20 cellular contexts compared by ENCODE assay signal in genomic region chr4:87266986-87267385, GRCh38. TPM values are rescaled to one million over a fixed set of nuclear protein-coding genes. Genes with fewer than 3 reads are reported as not detected.
DNase-seq lines count a peak whose midpoint lies in the region; ATAC-seq and TF ChIP-seq lines count a peak whose summit lies in the region.
"Had no signal": no experiment of that assay in that cellular context is flagged by ENCODE, and none has a peak within 500 bp of the region (broad histone marks: within the 10 kb centered on the region; RNA-seq: fewer than 3 reads in every experiment).

No MANE protein-coding gene starts in this region.

- H3F3A ChIP-seq in neural progenitor cell (ENCODE audit: low read depth), result no peaks in the 10 kb centered on the region

- TF ChIP-seq CTCF in neural progenitor cell (IDR thresholded peaks at IDR 0.05), result no peak
- TF ChIP-seq CTCF in uterus (IDR thresholded peaks at IDR 0.05), result no peak
- TF ChIP-seq CTCF in coronary artery (IDR thresholded peaks at IDR 0.05), result no peak

- H3K79me2 ChIP-seq in neural progenitor cell (ENCODE audit: low read depth), result no peaks in the 10 kb centered on the region

- peaks cover 5% of the 10 kb centered on the region for H3K9me3 Mint-ChIP-seq in neural progenitor cell
- peaks cover 2% of the 10 kb centered on the region for H3K9me3 Mint-ChIP-seq in stimulated activated effector memory CD8-positive, alpha-beta T cell treated with anti-CD3 and anti-CD28 coated beads, Interleukin-12 subunit alpha, Interleukin-12 subunit beta, amount 100 ng/mL, for 72 hours

- H3K4me1 ChIP-seq in neural progenitor cell (peaks cover 14% of the 10 kb centered on the region), uterus (peaks cover 0 to 9% of the 10 kb centered on the region in 2 donors)

- H3K36me3 Mint-ChIP-seq in T-helper 17 cell (ENCODE audit: low read depth) (no peaks in the 10 kb centered on the region), neural progenitor cell (no peaks in the 10 kb centered on the region)
- no peaks in the 10 kb centered on the region for H3K36me3 Mint-ChIP-seq in stimulated activated effector memory CD8-positive, alpha-beta T cell treated with anti-CD3 and anti-CD28 coated beads, Interleukin-12 subunit alpha, Interleukin-12 subunit beta, amount 100 ng/mL, for 72 hours
- H3K36me3 Mint-ChIP-seq: CD4-positive, CD25-positive, alpha-beta regulatory T cell had no signal

- H3K27ac ChIP-seq in neural progenitor cell (no peak overlapping the region), uterus (peak overlapping the region; percentile 60 to 72), coronary artery (no peak overlapping the region)

- intact Hi-C loops in uterus (cut with DNase I; ENCODE audit: low total_unique reads), result no loop called here

- no peaks in the 10 kb centered on the region for H4K20me1 ChIP-seq in neural progenitor cell (ENCODE audit: low read depth)

- H3K4me3 Mint-ChIP-seq in T-helper 17 cell (no peak overlapping the region), neural progenitor cell (no peak overlapping the region)
- no peak overlapping the region for H3K4me3 Mint-ChIP-seq in stimulated activated effector memory CD8-positive, alpha-beta T cell treated with anti-CD3 and anti-CD28 coated beads, Interleukin-12 subunit alpha, Interleukin-12 subunit beta, amount 100 ng/mL, for 72 hours
- H3K4me3 Mint-ChIP-seq: B cell; CD4-positive, CD25-positive, alpha-beta regulatory T cell; CD8-positive, alpha-beta memory T cell; H9 had no signal

- H3K9ac ChIP-seq in neural progenitor cell, result no peak overlapping the region

- H3K27me3 ChIP-seq in neural progenitor cell (no peaks in the 10 kb centered on the region), uterus (no peaks in the 10 kb centered on the region)

- no peak for TF ChIP-seq POLR2A in uterus (IDR thresholded peaks at IDR 0.05)

- H3K4me2 ChIP-seq in neural progenitor cell, result no peak overlapping the region

- no peaks in the 10 kb centered on the region for H3K9me3 ChIP-seq in T-helper 17 cell (ENCODE audit: control insufficient read depth, low read length, poor library complexity, severe bottlenecking)
- H3K9me3 ChIP-seq in neural progenitor cell (ENCODE audit: low read depth), result no peaks in the 10 kb centered on the region
- H3K9me3 ChIP-seq in uterus, result no peaks in the 10 kb centered on the region

- H3K4me1 Mint-ChIP-seq in T-helper 17 cell (no peaks in the 10 kb centered on the region), neural progenitor cell (peaks cover 18% of the 10 kb centered on the region)
- no peaks in the 10 kb centered on the region for H3K4me1 Mint-ChIP-seq in stimulated activated effector memory CD8-positive, alpha-beta T cell treated with anti-CD3 and anti-CD28 coated beads, Interleukin-12 subunit alpha, Interleukin-12 subunit beta, amount 100 ng/mL, for 72 hours
- H3K4me1 Mint-ChIP-seq: CD4-positive, CD25-positive, alpha-beta regulatory T cell had no signal

- DNase-seq in SK-N-DZ (ENCODE audit: low spot score), result peak; percentile 83
- DNase-seq in T-helper 17 cell, result no peak
- no peak for DNase-seq in neural progenitor cell (ENCODE audit: low spot score)
- no peak for DNase-seq in uterus
- no peak for DNase-seq in stimulated activated effector memory CD8-positive, alpha-beta T cell treated with anti-CD3 and anti-CD28 coated beads, Interleukin-12 subunit alpha, Interleukin-12 subunit beta, amount 100 ng/mL, for 72 hours (ENCODE audit: low spot score in 2 of 2)
- no peak for DNase-seq in cerebellar cortex (ENCODE audit: low spot score)
- DNase-seq in coronary artery (ENCODE audit: low spot score), result no peak
- DNase-seq: C1 segment of cervical spinal cord; CD4-positive, CD25-positive, alpha-beta regulatory T cell; CD8-positive, alpha-beta memory T cell; COR-L47; DMS 273 treated with DMSO at 0.1 percent for 48 hours; DMS53; DND-41; EL; H9 had no signal

- H2AFZ ChIP-seq in neural progenitor cell (replicated peaks), result no peak overlapping the region

- no peak overlapping the region for H3K4me3 ChIP-seq in neural progenitor cell
- no peak overlapping the region for H3K4me3 ChIP-seq in uterus
- no peak overlapping the region for H3K4me3 ChIP-seq in coronary artery

- H3K36me3 ChIP-seq in neural progenitor cell (no peaks in the 10 kb centered on the region), uterus (no peaks in the 10 kb centered on the region)

- H3K27ac Mint-ChIP-seq in T-helper 17 cell (peak overlapping the region; percentile 69), neural progenitor cell (peak overlapping the region; percentile 6)
- H3K27ac Mint-ChIP-seq in stimulated activated effector memory CD8-positive, alpha-beta T cell treated with anti-CD3 and anti-CD28 coated beads, Interleukin-12 subunit alpha, Interleukin-12 subunit beta, amount 100 ng/mL, for 72 hours, result no peak overlapping the region
- H3K27ac Mint-ChIP-seq: B cell; CD4-positive, CD25-positive, alpha-beta regulatory T cell; CD8-positive, alpha-beta memory T cell; H9 had no signal

- H3K27me3 Mint-ChIP-seq in T-helper 17 cell (peaks cover 26% of the 10 kb centered on the region), neural progenitor cell (ENCODE audit: insufficient read depth, low read depth) (peaks cover 2% of the 10 kb centered on the region)

- no peak for ATAC-seq in T-helper 17 cell
- ATAC-seq in stimulated activated effector memory CD8-positive, alpha-beta T cell treated with anti-CD3 and anti-CD28 coated beads, Interleukin-12 subunit alpha, Interleukin-12 subunit beta, amount 100 ng/mL, for 72 hours, result no peak
- ATAC-seq: HepG2 had no signal

RNA-seq across cellular contexts. Expression of gene KLHL8, which starts 46.6 kb away (rescaled TPM):
- 16.4 and 17.5 TPM in 2 replicates for polyA plus RNA-seq in SK-N-DZ (2014; cell fraction: cytosol; rRNA removed)
- polyA plus RNA-seq in SK-N-DZ (2014; cell fraction: nucleus; rRNA removed), result 3.9 and 4.5 TPM in 2 replicates
- total RNA-seq in T-helper 17 cell, result 1 to 10 TPM; 6.8 to 7.9 TPM
- 11.0 and 20.3 TPM in 2 replicates for total RNA-seq in neural progenitor cell (ENCODE audit: low replicate concordance)
- 10 to 100 TPM in 3 of 4 donors, 1 to 10 TPM in 1; 10.0 to 31.8 (median 24.5) TPM for total RNA-seq in uterus

RNA-seq across cellular contexts. Expression of gene HSD17B13, which starts 55.7 kb away (rescaled TPM):
- 0.03 TPM in 1 of 2 replicates, not detected in the other for polyA plus RNA-seq in SK-N-DZ (2014; cell fraction: cytosol; rRNA removed)
- 0.24 and 0.70 TPM in 2 replicates for polyA plus RNA-seq in SK-N-DZ (2014; cell fraction: nucleus; rRNA removed)
- under 1 TPM in 1 of 2 donors, not detected in 1; 0.20 TPM for total RNA-seq in T-helper 17 cell
- total RNA-seq in neural progenitor cell (ENCODE audit: low replicate concordance), result 0.31 and 0.60 TPM in 2 replicates
- 1 to 10 TPM in 1 of 4 donors, under 1 TPM in 2, not detected in 1; 0.14 to 2.4 (median 0.26) TPM for total RNA-seq in uterus
- total RNA-seq: A172, G401, H9 had no signal
- polyA plus RNA-seq: CD8-positive, alpha-beta memory T cell had no signal

Comparison
In these comparisons a context has a peak if more than half of its experiments do, and no peak if none do; other contexts are left out.
1. H3K27ac ChIP-seq: peak in uterus (2 of 2); none in neural progenitor cell (single experiment) and coronary artery (0 of 2).